Comparison of ENCODE assay signal across 20 cellular contexts in genomic region chr5:166788050-166788449, GRCh38.
"Had no signal": no experiment of that assay in that cellular context is flagged by ENCODE, and none has a peak within 500 bp of the region (broad histone marks: within the 10 kb centered on the region; RNA-seq: fewer than 3 reads in every experiment).

No MANE protein-coding gene starts in this region.

- H3K4me1 ChIP-seq: SJSA1 had no signal

- H3K4me3 ChIP-seq: SJSA1 had no signal

- H3K27ac ChIP-seq: SJSA1 had no signal

- H3K36me3 Mint-ChIP-seq: activated naive CD4-positive, alpha-beta T cell treated with anti-CD3 and anti-CD28 coated beads, Interleukin-2, amount 50 U/mL, for 24 hours; T-cell had no signal

- DNase-seq: activated CD4-positive, alpha-beta T cell treated with anti-CD3 and anti-CD28 coated beads for 4 hours; activated CD8-positive, alpha-beta memory T cell treated with anti-CD3 and anti-CD28 coated beads, Interleukin-2, amount 50 U/mL, for 48 hours; activated CD8-positive, alpha-beta T cell treated with anti-CD3 and anti-CD28 coated beads, Interleukin-2, amount 10 ng/mL, durations not matched to agents 7 days and 5 days; activated effector memory CD4-positive, alpha-beta T cell treated with Interleukin-2 at 50 U/mL for 16 hours; activated naive CD4-positive, alpha-beta T cell; activated T-cell treated with anti-CD3 and anti-CD28 coated beads, Interleukin-2, amount 50 U/mL, for 1 hour; aorta; central memory CD4-positive, alpha-beta T cell; MM.1S; NCI-H1105; NCI-H1436; NCI-H187; NCI-H2081; NCI-H446; PC-3; SHP77; T-cell had no signal

- H3K4me1 Mint-ChIP-seq: activated naive CD4-positive, alpha-beta T cell treated with anti-CD3 and anti-CD28 coated beads, Interleukin-2, amount 50 U/mL, for 24 hours; T-cell had no signal

- H3K27me3 Mint-ChIP-seq: activated naive CD4-positive, alpha-beta T cell treated with anti-CD3 and anti-CD28 coated beads, Interleukin-2, amount 50 U/mL, for 24 hours; T-cell had no signal

- H3K27me3 ChIP-seq: SJSA1 had no signal

- H3K4me3 Mint-ChIP-seq: activated CD8-positive, alpha-beta T cell treated with anti-CD3 and anti-CD28 coated beads, Interleukin-2, amount 10 ng/mL, durations not matched to agents 7 days and 5 days; activated naive CD4-positive, alpha-beta T cell treated with anti-CD3 and anti-CD28 coated beads, Interleukin-2, amount 50 U/mL, for 24 hours; activated T-helper 1 cell treated with anti-CD3 and anti-CD28 coated beads, Interleukin-12 subunit alpha, Interleukin-12 subunit beta, Interleukin-2, Interleukin-4 antibody, amounts not matched to agents 30 ng/mL and 10 ng/mL and 1 ng/mL, durations not matched to agents 14 hours and 24 hours and 36 hours; T-cell had no signal

- H3K36me3 ChIP-seq: SJSA1 had no signal

- H3K27ac Mint-ChIP-seq: activated CD8-positive, alpha-beta T cell treated with anti-CD3 and anti-CD28 coated beads, Interleukin-2, amount 10 ng/mL, durations not matched to agents 7 days and 5 days; activated naive CD4-positive, alpha-beta T cell treated with anti-CD3 and anti-CD28 coated beads, Interleukin-2, amount 50 U/mL, for 24 hours; activated T-helper 1 cell treated with anti-CD3 and anti-CD28 coated beads, Interleukin-12 subunit alpha, Interleukin-12 subunit beta, Interleukin-2, Interleukin-4 antibody, amounts not matched to agents 30 ng/mL and 10 ng/mL and 1 ng/mL, durations not matched to agents 14 hours and 24 hours and 36 hours; T-cell had no signal
